1 cellular context compared by ENCODE assay signal in the genomic region with DNA sequence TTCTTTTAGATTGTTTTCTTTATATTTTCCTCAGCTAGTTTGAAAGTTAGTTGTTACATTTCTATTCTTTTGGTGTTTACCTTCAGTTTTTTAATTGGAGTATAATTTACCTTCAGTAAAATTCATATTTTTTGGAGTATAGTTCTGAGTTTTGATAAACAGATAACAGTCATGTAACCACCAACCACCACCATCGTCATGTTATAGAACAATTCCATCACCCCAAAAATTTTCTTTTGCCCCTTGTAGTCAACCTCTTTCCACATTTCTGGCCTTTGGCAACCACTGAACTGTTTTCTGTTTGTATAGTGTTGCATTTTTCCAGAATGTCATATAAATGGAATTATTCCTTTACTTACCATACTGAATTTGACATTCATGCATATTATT.
TF ChIP-seq lines count a peak whose summit lies in the region.

No MANE protein-coding gene starts in this region.

TF ChIP-seq in K562, 482 proteins besides CTCF, POLR2A, EP300 and RAD21 (continued from another document):
- no peak for TF ChIP-seq ASH1L (IDR thresholded peaks at IDR 0.05; ENCODE audit: borderline replicate concordance, low read depth, partially characterized antibody)
- TF ChIP-seq BRD4 (IDR thresholded peaks at IDR 0.05) = no peak
- no peak for TF ChIP-seq ZNF347 (CRISPR knock-in tag; IDR thresholded peaks at IDR 0.05; ENCODE audit: low read depth)
- 0 out of 2 replicates have a peak, but pooled peaks have one; percentile 10 for TF ChIP-seq NFIC (IDR thresholded peaks at IDR 0.05)
- TF ChIP-seq ZNF384 (IDR thresholded peaks at IDR 0.05; ENCODE audit: low read depth, low read length) = no peak
- no peak for TF ChIP-seq CC2D1A (IDR thresholded peaks at IDR 0.05)
- TF ChIP-seq HMBOX1 (IDR thresholded peaks at IDR 0.05) = no peak
- TF ChIP-seq RB1 (IDR thresholded peaks at IDR 0.05; ENCODE audit: low read depth) = no peak
- no peak for TF ChIP-seq BCL6 (CRISPR knock-in tag; IDR thresholded peaks at IDR 0.05)
- TF ChIP-seq HMGXB4 (CRISPR knock-in tag; IDR thresholded peaks at IDR 0.05) = no peak
- no peak for TF ChIP-seq PRPF4 (IDR thresholded peaks at IDR 0.05; ENCODE audit: insufficient read depth, low read depth, low read length, poor library complexity, severe bottlenecking)
- TF ChIP-seq, protein P1, sequence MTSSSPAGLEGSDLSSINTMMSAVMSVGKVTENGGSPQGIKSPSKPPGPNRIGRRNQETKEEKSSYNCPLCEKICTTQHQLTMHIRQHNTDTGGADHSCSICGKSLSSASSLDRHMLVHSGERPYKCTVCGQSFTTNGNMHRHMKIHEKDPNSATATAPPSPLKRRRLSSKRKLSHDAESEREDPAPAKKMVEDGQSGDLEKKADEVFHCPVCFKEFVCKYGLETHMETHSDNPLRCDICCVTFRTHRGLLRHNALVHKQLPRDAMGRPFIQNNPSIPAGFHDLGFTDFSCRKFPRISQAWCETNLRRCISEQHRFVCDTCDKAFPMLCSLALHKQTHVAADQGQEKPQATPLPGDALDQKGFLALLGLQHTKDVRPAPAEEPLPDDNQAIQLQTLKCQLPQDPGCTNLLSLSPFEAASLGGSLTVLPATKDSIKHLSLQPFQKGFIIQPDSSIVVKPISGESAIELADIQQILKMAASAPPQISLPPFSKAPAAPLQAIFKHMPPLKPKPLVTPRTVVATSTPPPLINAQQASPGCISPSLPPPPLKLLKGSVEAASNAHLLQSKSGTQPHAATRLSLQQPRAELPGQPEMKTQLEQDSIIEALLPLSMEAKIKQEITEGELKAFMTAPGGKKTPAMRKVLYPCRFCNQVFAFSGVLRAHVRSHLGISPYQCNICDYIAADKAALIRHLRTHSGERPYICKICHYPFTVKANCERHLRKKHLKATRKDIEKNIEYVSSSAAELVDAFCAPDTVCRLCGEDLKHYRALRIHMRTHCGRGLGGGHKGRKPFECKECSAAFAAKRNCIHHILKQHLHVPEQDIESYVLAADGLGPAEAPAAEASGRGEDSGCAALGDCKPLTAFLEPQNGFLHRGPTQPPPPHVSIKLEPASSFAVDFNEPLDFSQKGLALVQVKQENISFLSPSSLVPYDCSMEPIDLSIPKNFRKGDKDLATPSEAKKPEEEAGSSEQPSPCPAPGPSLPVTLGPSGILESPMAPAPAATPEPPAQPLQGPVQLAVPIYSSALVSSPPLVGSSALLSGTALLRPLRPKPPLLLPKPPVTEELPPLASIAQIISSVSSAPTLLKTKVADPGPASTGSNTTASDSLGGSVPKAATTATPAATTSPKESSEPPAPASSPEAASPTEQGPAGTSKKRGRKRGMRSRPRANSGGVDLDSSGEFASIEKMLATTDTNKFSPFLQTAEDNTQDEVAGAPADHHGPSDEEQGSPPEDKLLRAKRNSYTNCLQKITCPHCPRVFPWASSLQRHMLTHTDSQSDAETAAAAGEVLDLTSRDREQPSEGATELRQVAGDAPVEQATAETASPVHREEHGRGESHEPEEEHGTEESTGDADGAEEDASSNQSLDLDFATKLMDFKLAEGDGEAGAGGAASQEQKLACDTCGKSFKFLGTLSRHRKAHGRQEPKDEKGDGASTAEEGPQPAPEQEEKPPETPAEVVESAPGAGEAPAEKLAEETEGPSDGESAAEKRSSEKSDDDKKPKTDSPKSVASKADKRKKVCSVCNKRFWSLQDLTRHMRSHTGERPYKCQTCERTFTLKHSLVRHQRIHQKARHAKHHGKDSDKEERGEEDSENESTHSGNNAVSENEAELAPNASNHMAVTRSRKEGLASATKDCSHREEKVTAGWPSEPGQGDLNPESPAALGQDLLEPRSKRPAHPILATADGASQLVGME (CRISPR knock-in tag; IDR thresholded peaks at IDR 0.05) = no peak
- no peak for TF ChIP-seq ZFP1 (CRISPR knock-in tag; IDR thresholded peaks at IDR 0.05)
- TF ChIP-seq ZNF707 (CRISPR knock-in tag; conservative IDR thresholded peaks at IDR 0.05) = no peak
- TF ChIP-seq HDGF (IDR thresholded peaks at IDR 0.05) = no peak
- TF ChIP-seq FOS (IDR thresholded peaks at IDR 0.05; ENCODE audit: extremely low read depth, insufficient read length) = no peak
- TF ChIP-seq ZNF165 (CRISPR knock-in tag; IDR thresholded peaks at IDR 0.05; ENCODE audit: borderline replicate concordance) = no peak
- TF ChIP-seq ZNF3 (CRISPR knock-in tag; IDR thresholded peaks at IDR 0.05) = no peak
- TF ChIP-seq U2AF1 (optimal IDR thresholded peaks at IDR 0.05; ENCODE audit: low read depth, low read length) = no peak
- TF ChIP-seq ZBTB8A (IDR thresholded peaks at IDR 0.05; ENCODE audit: partially characterized antibody) = no peak
- TF ChIP-seq FOXA1 (IDR thresholded peaks at IDR 0.05; ENCODE audit: borderline replicate concordance) = no peak
- TF ChIP-seq MXD1 (CRISPR knock-in tag; IDR thresholded peaks at IDR 0.05; ENCODE audit: borderline replicate concordance, poor library complexity, severe bottlenecking) = no peak
- no peak for TF ChIP-seq PTRF (tag; IDR thresholded peaks at IDR 0.05)
- TF ChIP-seq, protein P2, sequence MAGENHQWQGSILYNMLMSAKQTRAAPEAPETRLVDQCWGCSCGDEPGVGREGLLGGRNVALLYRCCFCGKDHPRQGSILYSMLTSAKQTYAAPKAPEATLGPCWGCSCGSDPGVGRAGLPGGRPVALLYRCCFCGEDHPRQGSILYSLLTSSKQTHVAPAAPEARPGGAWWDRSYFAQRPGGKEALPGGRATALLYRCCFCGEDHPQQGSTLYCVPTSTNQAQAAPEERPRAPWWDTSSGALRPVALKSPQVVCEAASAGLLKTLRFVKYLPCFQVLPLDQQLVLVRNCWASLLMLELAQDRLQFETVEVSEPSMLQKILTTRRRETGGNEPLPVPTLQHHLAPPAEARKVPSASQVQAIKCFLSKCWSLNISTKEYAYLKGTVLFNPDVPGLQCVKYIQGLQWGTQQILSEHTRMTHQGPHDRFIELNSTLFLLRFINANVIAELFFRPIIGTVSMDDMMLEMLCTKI (IDR thresholded peaks at IDR 0.05; ENCODE audit: partially characterized antibody) = no peak
- TF ChIP-seq ZNF551 (CRISPR knock-in tag; IDR thresholded peaks at IDR 0.05) = no peak
- TF ChIP-seq LEF1 (IDR thresholded peaks at IDR 0.05) = 0 out of 2 replicates have a peak, but pooled peaks have one; percentile 5
- TF ChIP-seq SMARCC2 (IDR thresholded peaks at IDR 0.05; ENCODE audit: low read depth) = 0 out of 2 replicates have a peak, but pooled peaks have one; percentile 11
- TF ChIP-seq ZNF785 (CRISPR knock-in tag; IDR thresholded peaks at IDR 0.05) = no peak
- TF ChIP-seq, protein P3, sequence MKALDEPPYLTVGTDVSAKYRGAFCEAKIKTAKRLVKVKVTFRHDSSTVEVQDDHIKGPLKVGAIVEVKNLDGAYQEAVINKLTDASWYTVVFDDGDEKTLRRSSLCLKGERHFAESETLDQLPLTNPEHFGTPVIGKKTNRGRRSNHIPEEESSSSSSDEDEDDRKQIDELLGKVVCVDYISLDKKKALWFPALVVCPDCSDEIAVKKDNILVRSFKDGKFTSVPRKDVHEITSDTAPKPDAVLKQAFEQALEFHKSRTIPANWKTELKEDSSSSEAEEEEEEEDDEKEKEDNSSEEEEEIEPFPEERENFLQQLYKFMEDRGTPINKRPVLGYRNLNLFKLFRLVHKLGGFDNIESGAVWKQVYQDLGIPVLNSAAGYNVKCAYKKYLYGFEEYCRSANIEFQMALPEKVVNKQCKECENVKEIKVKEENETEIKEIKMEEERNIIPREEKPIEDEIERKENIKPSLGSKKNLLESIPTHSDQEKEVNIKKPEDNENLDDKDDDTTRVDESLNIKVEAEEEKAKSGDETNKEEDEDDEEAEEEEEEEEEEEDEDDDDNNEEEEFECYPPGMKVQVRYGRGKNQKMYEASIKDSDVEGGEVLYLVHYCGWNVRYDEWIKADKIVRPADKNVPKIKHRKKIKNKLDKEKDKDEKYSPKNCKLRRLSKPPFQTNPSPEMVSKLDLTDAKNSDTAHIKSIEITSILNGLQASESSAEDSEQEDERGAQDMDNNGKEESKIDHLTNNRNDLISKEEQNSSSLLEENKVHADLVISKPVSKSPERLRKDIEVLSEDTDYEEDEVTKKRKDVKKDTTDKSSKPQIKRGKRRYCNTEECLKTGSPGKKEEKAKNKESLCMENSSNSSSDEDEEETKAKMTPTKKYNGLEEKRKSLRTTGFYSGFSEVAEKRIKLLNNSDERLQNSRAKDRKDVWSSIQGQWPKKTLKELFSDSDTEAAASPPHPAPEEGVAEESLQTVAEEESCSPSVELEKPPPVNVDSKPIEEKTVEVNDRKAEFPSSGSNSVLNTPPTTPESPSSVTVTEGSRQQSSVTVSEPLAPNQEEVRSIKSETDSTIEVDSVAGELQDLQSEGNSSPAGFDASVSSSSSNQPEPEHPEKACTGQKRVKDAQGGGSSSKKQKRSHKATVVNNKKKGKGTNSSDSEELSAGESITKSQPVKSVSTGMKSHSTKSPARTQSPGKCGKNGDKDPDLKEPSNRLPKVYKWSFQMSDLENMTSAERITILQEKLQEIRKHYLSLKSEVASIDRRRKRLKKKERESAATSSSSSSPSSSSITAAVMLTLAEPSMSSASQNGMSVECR (CRISPR knock-in tag; IDR thresholded peaks at IDR 0.05) = no peak
- TF ChIP-seq MTA1 (IDR thresholded peaks at IDR 0.05; ENCODE audit: borderline replicate concordance) = no peak
- no peak for TF ChIP-seq SNIP1 (IDR thresholded peaks at IDR 0.05; ENCODE audit: low read depth)
- TF ChIP-seq BHLHE40 (IDR thresholded peaks at IDR 0.05; ENCODE audit: low read length) = no peak
- no peak for TF ChIP-seq ZNF121 (CRISPR knock-in tag; conservative IDR thresholded peaks at IDR 0.05)
- TF ChIP-seq L3MBTL2 (IDR thresholded peaks at IDR 0.05) = peak; percentile 39; the same call in 1 of the 2 replicates
- TF ChIP-seq FOXA3 (CRISPR knock-in tag; conservative IDR thresholded peaks at IDR 0.05 in 1 of 2, IDR thresholded peaks at IDR 0.05 in 1 of 2) = no peak
- no peak for TF ChIP-seq ZNF79 (CRISPR knock-in tag; IDR thresholded peaks at IDR 0.05; ENCODE audit: low read depth)
- TF ChIP-seq KLF16 (IDR thresholded peaks at IDR 0.05) = no peak
